6 cellular contexts compared by ENCODE assay signal in the genomic region with DNA sequence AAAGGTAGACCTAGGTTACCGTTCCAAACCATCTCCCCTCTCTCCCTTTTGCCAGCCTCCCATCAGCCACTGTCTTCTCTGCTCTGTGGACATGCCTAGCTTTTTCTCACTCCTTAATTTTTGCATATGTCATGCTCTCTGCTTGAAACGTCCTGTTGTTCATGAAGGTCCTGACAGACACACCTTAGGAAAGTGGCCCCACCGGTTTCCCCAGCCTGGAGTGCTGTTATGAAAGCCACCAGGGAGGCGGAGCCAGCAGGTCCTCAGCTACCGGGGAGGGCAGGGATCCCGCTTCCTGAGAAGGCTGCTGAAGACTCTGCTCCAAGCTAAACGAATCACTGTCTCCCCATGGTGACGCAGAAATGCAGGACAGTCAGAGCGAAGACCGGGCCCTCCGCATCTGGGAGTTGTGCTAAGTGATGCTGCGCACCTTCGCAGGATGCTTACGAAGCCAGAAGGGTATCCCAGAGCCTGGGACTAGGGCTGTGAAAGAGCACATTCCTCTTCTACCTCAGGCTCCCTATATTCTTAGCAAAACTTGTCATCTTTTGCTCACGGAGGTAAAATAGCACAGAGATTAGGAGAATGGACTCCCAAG. TPM values are rescaled to one million over a fixed set of nuclear protein-coding genes. Genes with fewer than 3 reads are reported as not detected.
DNase-seq lines count a peak whose midpoint lies in the region; ATAC-seq and TF ChIP-seq lines count a peak whose summit lies in the region.

No MANE protein-coding gene starts in this region.

- H3K4me3 ChIP-seq in H7 (ENCODE audit: insufficient read depth, low read depth, low read length) (peak overlapping the region; percentile 27; the same call in 1 of the 2 replicates), upper lobe of left lung (peak overlapping the region in 3 of 4 donors; percentile 34 to 42 (median 40))

- H3K27me3 ChIP-seq in H7 (ENCODE audit: control insufficient read depth, insufficient read depth, low read length): peaks cover 48% of the 10 kb centered on the region
- H3K27me3 ChIP-seq in upper lobe of left lung: peaks cover 0 to 23% (median 6%) of the 10 kb centered on the region in 4 donors

- ATAC-seq in upper lobe of left lung (ENCODE audit: low FRiP score in 2 of 2) (peak; percentile 53 to 83), GM21423 (IDR thresholded peaks at IDR 0.05; ENCODE audit: unreplicated experiment) (no peak), HG03520 (IDR thresholded peaks at IDR 0.05; ENCODE audit: unreplicated experiment) (no peak)

- WGBS in upper lobe of left lung, 2 donors: 20 to 28% methylated on average over 15 of the region's 15 CpGs

- peak in 1 of 4 donors; percentile 63 for TF ChIP-seq EP300 in upper lobe of left lung (IDR thresholded peaks at IDR 0.05)

- TF ChIP-seq POLR2A in upper lobe of left lung (IDR thresholded peaks at IDR 0.05): peak in 1 of 4 donors; percentile 54

- DNase-seq in H7: peak; percentile 69
- DNase-seq in activated CD4-positive, alpha-beta T cell treated with anti-CD3 and anti-CD28 coated beads, Interleukin-2, amount 50 U/mL, for 48 hours: peak; percentile 53 to 66
- peak; percentile 45 for DNase-seq in inferior parietal cortex (ENCODE audit: extremely low spot score)
- DNase-seq in upper lobe of left lung: peak in 1 of 2 donors; percentile 94

- H3K9me3 ChIP-seq in upper lobe of left lung: no peaks in the 10 kb centered on the region

- H3K27ac ChIP-seq in upper lobe of left lung: peak overlapping the region; percentile 71 to 81 (median 75)

- H3K4me1 ChIP-seq in upper lobe of left lung: peaks cover 33 to 48% (median 40%) of the 10 kb centered on the region in 4 donors

- TF ChIP-seq CTCF in upper lobe of left lung (IDR thresholded peaks at IDR 0.05): no peak

- no peaks in the 10 kb centered on the region for H3K36me3 ChIP-seq in H7 (replicated peaks; ENCODE audit: control insufficient read depth, insufficient read depth, low read length)
- no peaks in the 10 kb centered on the region for H3K36me3 ChIP-seq in upper lobe of left lung

RNA-seq across cellular contexts. Expression of a gene that starts 2.3 kb away (rescaled TPM):
- total RNA-seq in H7 (2014; rRNA removed; shearing (Covaris generic)): 0.24 and 0.37 TPM in 2 replicates
- 10 to 100 TPM in 2 of 6 donors, 1 to 10 TPM in 4; 2.7 to 35.0 (median 6.1) TPM for total RNA-seq in upper lobe of left lung

RNA-seq across cellular contexts. Expression of a gene that starts 10.4 kb away (rescaled TPM):
- total RNA-seq in H7 (2014; rRNA removed; shearing (Covaris generic)): 0.37 and 0.48 TPM in 2 replicates
- 10 to 100 TPM in 4 of 6 donors, 1 to 10 TPM in 2; 2.3 to 26.2 (median 10.7) TPM for total RNA-seq in upper lobe of left lung

RNA-seq across cellular contexts. Expression of a gene that starts 23.4 kb away (rescaled TPM):
- total RNA-seq in H7 (2014; rRNA removed; shearing (Covaris generic)): 4.9 and 8.3 TPM in 2 replicates
- 10 to 100 TPM in 3 of 6 donors, 1 to 10 TPM in 3; 2.1 to 83.1 (median 9.4) TPM for total RNA-seq in upper lobe of left lung

RNA-seq across cellular contexts. Expression of a gene that starts 33.8 kb away (rescaled TPM):
- total RNA-seq in H7 (2014; rRNA removed; shearing (Covaris generic)): 180 and 238 TPM in 2 replicates
- 100 to 1,000 TPM in 5 of 6 donors, 10 to 100 TPM in 1; 85.9 to 304 (median 175) TPM for total RNA-seq in upper lobe of left lung

RNA-seq across cellular contexts. Expression of a gene that starts 33.8 kb away (rescaled TPM):
- total RNA-seq in H7 (2014; rRNA removed; shearing (Covaris generic)): not detected in 2 replicates
- total RNA-seq in upper lobe of left lung: 10 to 100 TPM in 2 of 6 donors, 1 to 10 TPM in 2, under 1 TPM in 2; 0.76 to 16.8 (median 5.1) TPM

Comparison
In these comparisons a context has a peak if more than half of its experiments do, and no peak if none do; other contexts are left out.
1. ATAC-seq: peak in upper lobe of left lung (2 of 2); none in GM21423 (single experiment) and HG03520 (single experiment).